In genomic region chr7:80883188-80884025, GRCh38 we compare ENCODE assay signal across 1 cellular context.
TF ChIP-seq lines count a peak whose summit lies in the region.

No MANE protein-coding gene starts in this region.

TF ChIP-seq in HCT116, 20 proteins besides CTCF, POLR2A, EP300 and RAD21 (continued from another document):
- no peak for TF ChIP-seq REST (IDR thresholded peaks at IDR 0.05; ENCODE audit: low read depth)
- peak; percentile 91 for TF ChIP-seq TCF7L2 (IDR thresholded peaks at IDR 0.05; ENCODE audit: borderline replicate concordance, extremely low read depth, insufficient read depth, insufficient read length)
